8 cellular contexts compared by ENCODE assay signal in the genomic region with DNA sequence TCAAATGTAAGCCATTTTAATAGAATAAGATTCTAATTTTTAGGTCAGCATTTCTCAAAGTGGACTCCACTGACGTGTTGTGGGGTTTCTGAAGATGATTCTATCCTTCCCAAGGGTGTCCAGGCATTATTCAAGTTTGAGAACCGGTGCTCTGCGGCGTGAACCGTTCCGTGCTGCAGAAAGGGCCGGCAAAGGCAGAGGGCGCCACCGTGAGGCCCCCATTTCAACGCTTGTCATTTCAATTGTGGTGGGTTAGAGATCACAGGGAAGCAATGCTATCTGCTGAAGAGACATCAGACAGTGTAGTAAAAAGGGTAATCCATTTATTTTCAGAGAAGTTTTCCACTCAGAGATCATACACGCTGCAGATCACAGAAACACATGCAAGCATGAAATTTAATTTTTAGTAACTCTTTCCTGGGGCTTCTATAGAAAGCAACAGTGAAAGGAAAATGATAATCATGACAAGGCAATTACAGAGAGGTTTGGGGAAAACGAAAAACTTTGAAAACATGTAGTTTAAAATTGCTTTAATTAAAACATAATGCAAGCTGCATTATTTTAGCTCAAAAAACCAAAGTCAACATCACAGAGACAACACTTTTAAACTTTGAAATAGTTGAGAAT.
A peak's percentile ranks its signal among the peaks of the same experiment; 100 is the strongest.
DNase-seq lines count a peak whose midpoint lies in the region; ATAC-seq and TF ChIP-seq lines count a peak whose summit lies in the region.

No MANE protein-coding gene starts in this region.

- no peaks in the 10 kb centered on the region for H3K9me2 ChIP-seq in MM.1S (replicated peaks; ENCODE audit: insufficient read depth, low read length)

- H3K9me3 Mint-ChIP-seq in CD4-positive, alpha-beta T cell, result no peaks in the 10 kb centered on the region

- peaks cover 35% of the 10 kb centered on the region for H3K27me3 Mint-ChIP-seq in CD4-positive, alpha-beta T cell

- ATAC-seq in GM19035 (IDR thresholded peaks at IDR 0.05; ENCODE audit: unreplicated experiment), result peak; percentile 58
- no peak for ATAC-seq in CD4-positive, alpha-beta T cell (ENCODE audit: poor library complexity)

- H3K4me1 ChIP-seq in MM.1S (ENCODE audit: low read length), result peaks cover 4% of the 10 kb centered on the region; the same call in 1 of the 2 replicates

- no peaks in the 10 kb centered on the region for H4K20me1 ChIP-seq in MM.1S (ENCODE audit: insufficient read depth, low read length)

- no peak overlapping the region for H3K4me2 ChIP-seq in MM.1S (ENCODE audit: low read depth, low read length)

- H3K36me3 Mint-ChIP-seq in CD4-positive, alpha-beta T cell (ENCODE audit: low read depth), result no peaks in the 10 kb centered on the region

- no peak overlapping the region for H3K9ac ChIP-seq in MM.1S (ENCODE audit: low read length)

- POLR2A ChIA-PET in CD4-positive, alpha-beta T cell (lab: Charles Lee), result no interaction called here

- peak; percentile 60 for TF ChIP-seq CTCF in MM.1S (IDR thresholded peaks at IDR 0.05; ENCODE audit: low read length)
- peak; percentile 83 for TF ChIP-seq CTCF in WERI-Rb-1 (IDR thresholded peaks at IDR 0.05; ENCODE audit: low read depth, low read length)
- TF ChIP-seq CTCF in CD4-positive, alpha-beta T cell (IDR thresholded peaks at IDR 0.05), result no peak

- DNase-seq in AG20443 (ENCODE audit: low spot score), result peak; percentile 36
- DNase-seq in MM.1S, result peak; percentile 36
- peak; percentile 88 for DNase-seq in WERI-Rb-1
- peak; percentile 20 for DNase-seq in globus pallidus (ENCODE audit: low spot score)
- DNase-seq in stimulated activated CD4-positive, alpha-beta T cell treated with anti-CD3 and anti-CD28 coated beads, Interleukin-12 subunit alpha, Interleukin-12 subunit beta, amount 100 ng/mL, for 48 hours (ENCODE audit: low read depth in 2 of 3, low spot score in 1 of 3), result peak; percentile 7 to 36 (median 31)
- DNase-seq in NCI-H1105 (lab: John Stamatoyannopoulos, UW), result no peak
- no peak for DNase-seq in CD4-positive, alpha-beta T cell

- no peak overlapping the region for H3K4me3 Mint-ChIP-seq in CD4-positive, alpha-beta T cell

- H2AFZ ChIP-seq in MM.1S (ENCODE audit: low read length), result no peak overlapping the region

- H3K36me3 ChIP-seq in MM.1S (replicated peaks; ENCODE audit: insufficient read depth, low read length) (no peaks in the 10 kb centered on the region), WERI-Rb-1 (no peaks in the 10 kb centered on the region)

- H3K27ac Mint-ChIP-seq in CD4-positive, alpha-beta T cell, result no peak overlapping the region

- no peak overlapping the region for H3K4me3 ChIP-seq in MM.1S (ENCODE audit: low read length)
- H3K4me3 ChIP-seq in WERI-Rb-1 (ENCODE audit: low read depth, low read length), result no peak overlapping the region

- peaks cover 5% of the 10 kb centered on the region for H3K4me1 Mint-ChIP-seq in CD4-positive, alpha-beta T cell (ENCODE audit: low read depth)

- no peaks in the 10 kb centered on the region for H3F3A ChIP-seq in MM.1S (ENCODE audit: insufficient read depth, low read length)

- no peak overlapping the region for H3K27ac ChIP-seq in MM.1S (ENCODE audit: low read length)
- peak overlapping the region; percentile 84 for H3K27ac ChIP-seq in WERI-Rb-1
- no peak overlapping the region for H3K27ac ChIP-seq in CD4-positive, alpha-beta T cell (ENCODE audit: low read depth, low read length)

- no peaks in the 10 kb centered on the region for H3K27me3 ChIP-seq in MM.1S (replicated peaks; ENCODE audit: insufficient read depth, low read length)
- no peaks in the 10 kb centered on the region for H3K27me3 ChIP-seq in WERI-Rb-1 (ENCODE audit: insufficient read depth, low read depth, severe bottlenecking)
- peaks cover 9% of the 10 kb centered on the region for H3K27me3 ChIP-seq in CD4-positive, alpha-beta T cell (ENCODE audit: control insufficient read depth, insufficient read depth, low read length)

- intact Hi-C loops in CD4-positive, alpha-beta T cell (cut with DNase I, micrococcal nuclease), result no loop called here

- no peaks in the 10 kb centered on the region for H3K9me3 ChIP-seq in MM.1S (replicated peaks; ENCODE audit: insufficient read depth, low read length)
- H3K9me3 ChIP-seq in WERI-Rb-1 (ENCODE audit: severe bottlenecking), result no peaks in the 10 kb centered on the region
- no peaks in the 10 kb centered on the region for H3K9me3 ChIP-seq in CD4-positive, alpha-beta T cell (ENCODE audit: control insufficient read depth, low read length)

- no peaks in the 10 kb centered on the region for H3K79me2 ChIP-seq in MM.1S (ENCODE audit: low read length)

- CTCF ChIA-PET in CD4-positive, alpha-beta T cell (lab: Charles Lee), result no interaction called here

Comparison
In these comparisons a context has a peak if more than half of its experiments do, and no peak if none do; other contexts are left out.
1. DNase-seq: peak in AG20443 (single experiment), MM.1S (single experiment), WERI-Rb-1 (single experiment), globus pallidus (single experiment) and stimulated activated CD4-positive, alpha-beta T cell treated with anti-CD3 and anti-CD28 coated beads, Interleukin-12 subunit alpha, Interleukin-12 subunit beta, amount 100 ng/mL, for 48 hours (3 of 3); none in NCI-H1105 (single experiment) and CD4-positive, alpha-beta T cell (0 of 10).